ENCODE assay signal across 30 cellular contexts in the genomic region with DNA sequence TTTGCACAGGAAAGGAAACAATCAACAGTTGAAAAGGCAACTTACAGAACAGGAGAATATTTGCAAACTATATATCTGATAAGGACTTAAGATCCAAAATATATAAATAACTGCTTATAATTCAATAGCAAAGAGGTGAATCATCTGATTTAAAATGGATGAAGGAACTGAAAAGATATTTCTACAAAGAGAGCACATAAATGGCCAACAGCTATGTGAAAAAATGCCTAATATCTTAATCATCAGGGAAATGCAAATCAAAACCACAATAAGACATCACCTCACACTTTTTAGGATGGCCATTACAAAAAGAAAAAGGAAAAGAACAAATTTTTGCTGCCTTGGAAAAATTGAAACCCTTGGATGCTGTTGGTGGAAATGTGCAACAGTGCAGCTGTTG.
A peak's percentile ranks its signal among the peaks of the same experiment; 100 is the strongest.
DNase-seq lines count a peak whose midpoint lies in the region; ATAC-seq, FAIRE-seq and TF ChIP-seq lines count a peak whose summit lies in the region.
"Had no signal": no experiment of that assay in that cellular context is flagged by ENCODE, and none has a peak within 500 bp of the region (broad histone marks: within the 10 kb centered on the region; RNA-seq: fewer than 3 reads in every experiment).

No MANE protein-coding gene starts in this region.

- no TSS peak for BruUV-seq in PC-3 (replicated peaks; lab: Mats Ljungman, UMichigan)
- BruUV-seq in endothelial cell of umbilical vein (replicated peaks; lab: Mats Ljungman, UMichigan), result no TSS peak

- CTCF ChIA-PET in PC-3 (lab: Charles Lee) (no interaction called here), endothelial cell of umbilical vein (lab: Charles Lee) (interaction anchor here (0.5 to 1.2 kb wide), 3 partner anchors 9 to 76 kb away, joined by 3 to 4 read pairs (median 4); no protein-coding TSS in a partner anchor)

- H3K4me1 ChIP-seq in PC-3 (ENCODE audit: insufficient read depth, low read length) (peaks cover 27% of the 10 kb centered on the region), endothelial cell of umbilical vein (ENCODE audit: control insufficient read depth, extremely low read depth, insufficient read depth, low read length) (peaks cover 11% of the 10 kb centered on the region)
- H3K4me1 ChIP-seq: Peyer's patch, SJSA1, uterus had no signal

- H3F3A ChIP-seq in PC-3 (ENCODE audit: low read length, unreplicated experiment), result no peaks in the 10 kb centered on the region

- H3K9ac ChIP-seq in PC-3 (ENCODE audit: low read length), result no peak overlapping the region
- no peak overlapping the region for H3K9ac ChIP-seq in endothelial cell of umbilical vein (replicated peaks; ENCODE audit: extremely low read depth, insufficient read depth, low read length)

- H3K4me2 ChIP-seq in PC-3 (ENCODE audit: low read length), result no peak overlapping the region
- no peak overlapping the region for H3K4me2 ChIP-seq in endothelial cell of umbilical vein (ENCODE audit: insufficient read depth, low read length)

- no peaks in the 10 kb centered on the region for H3K36me3 ChIP-seq in PC-3 (ENCODE audit: low read depth, low read length)
- H3K36me3 ChIP-seq in endothelial cell of umbilical vein (ENCODE audit: control insufficient read depth in 2 of 2, extremely low read depth in 1 of 2, insufficient read depth in 2 of 2, low read length in 2 of 2), result no peaks in the 10 kb centered on the region
- H3K36me3 ChIP-seq: Peyer's patch, SJSA1, uterus had no signal

- no peaks in the 10 kb centered on the region for H3K9me1 ChIP-seq in endothelial cell of umbilical vein (replicated peaks; ENCODE audit: control insufficient read depth, extremely low read depth, insufficient read depth, low read length)

- peak; percentile 65 for DNase-seq in EL
- DNase-seq in PC-3, result peak; percentile 24
- DNase-seq in endothelial cell of umbilical vein (ENCODE audit: low read depth, low spot score), result no peak
- DNase-seq in renal cortical epithelial cell (ENCODE audit: low read depth), result peak; percentile 80
- no peak for DNase-seq in cerebellar nuclear complex (lab: John Stamatoyannopoulos, UW)
- no peak for DNase-seq in HPDE6-E6E7 (ENCODE audit: extremely low spot score)
- DNase-seq: activated CD4-positive, alpha-beta memory T cell treated with anti-CD3 and anti-CD28 coated beads, Interleukin-2, amount 10 ng/mL, durations not matched to agents 7 days and 5 days; activated CD4-positive, CD25-positive, alpha-beta regulatory T cell treated with anti-CD3 and anti-CD28 coated beads, Interleukin-2, amount 50 U/mL, for 72 hours; activated CD8-positive, alpha-beta memory T cell treated with anti-CD3 and anti-CD28 coated beads, Interleukin-2, amount 50 U/mL, for 48 hours; activated naive CD4-positive, alpha-beta T cell treated with anti-CD3 and anti-CD28 coated beads, Interleukin-2, amount 50 U/mL, for 16 hours; amniotic stem cell; CD8-positive, alpha-beta memory T cell; DMS53; GF-D8; glutamatergic neuron; kidney; naive thymus-derived CD8-positive, alpha-beta T cell; NCI-H1048; NCI-H1694; NCI-H524; NK-92 treated with Interleukin-12 subunit alpha and Interleukin-12 subunit beta, amount 100 ng/mL, for 24 hours; occipital lobe; Peyer's patch; stimulated activated CD8-positive, alpha-beta memory T cell treated with anti-CD3 and anti-CD28 coated beads, Interleukin-4, amount 100 ng/mL, for 48 hours; stimulated activated naive CD8-positive, alpha-beta T cell treated with anti-CD3 and anti-CD28 coated beads, Interleukin-15, amount 100 ng/mL, for 72 hours; uterus had no signal

- H3K4me3 ChIP-seq in PC-3 (ENCODE audit: low read length), result no peak overlapping the region
- H3K4me3 ChIP-seq in endothelial cell of umbilical vein (replicated peaks in 1 of 3; ENCODE audit: insufficient read depth in 1 of 3, low read depth in 1 of 3, low read length in 3 of 3), result no peak overlapping the region
- H3K4me3 ChIP-seq: Peyer's patch, SJSA1, uterus had no signal

- H3K79me2 ChIP-seq in PC-3 (ENCODE audit: low read length) (no peaks in the 10 kb centered on the region), endothelial cell of umbilical vein (ENCODE audit: control insufficient read depth, insufficient read depth, low read length) (no peaks in the 10 kb centered on the region)

- POLR2A ChIA-PET in PC-3 (lab: Charles Lee; ENCODE audit: unreplicated experiment), result no interaction called here
- POLR2A ChIA-PET in endothelial cell of umbilical vein (lab: Charles Lee), result no interaction called here

- H3K9me2 ChIP-seq in PC-3 (replicated peaks; ENCODE audit: low read length), result no peaks in the 10 kb centered on the region

- ATAC-seq in PC-3 (no peak; the same call in 1 of the 2 replicates), HG03439 (IDR thresholded peaks at IDR 0.05; ENCODE audit: unreplicated experiment) (no peak)
- ATAC-seq: activated T-helper 17 cell treated with anti-CD3 and anti-CD28 coated beads, Interleukin-2, amount 50 U/mL, for 72 hours; naive thymus-derived CD8-positive, alpha-beta T cell; stimulated activated naive CD8-positive, alpha-beta T cell treated with anti-CD3 and anti-CD28 coated beads, Interleukin-15, amount 100 ng/mL, for 72 hours had no signal

- H3K9me3 ChIP-seq in PC-3 (ENCODE audit: low read length) (no peaks in the 10 kb centered on the region), endothelial cell of umbilical vein (replicated peaks; ENCODE audit: control insufficient read depth, insufficient read depth, low read length) (no peaks in the 10 kb centered on the region)
- H3K9me3 ChIP-seq: Peyer's patch, SJSA1, uterus had no signal

- no peaks in the 10 kb centered on the region for H3K27me3 ChIP-seq in PC-3 (ENCODE audit: low read length)
- no peaks in the 10 kb centered on the region for H3K27me3 ChIP-seq in endothelial cell of umbilical vein (ENCODE audit: control insufficient read depth in 2 of 2, insufficient read depth in 2 of 2, low read length in 2 of 2)
- H3K27me3 ChIP-seq: Peyer's patch, SJSA1, uterus had no signal

- dilution Hi-C loops in endothelial cell of umbilical vein (cut with MboI; ENCODE audit: extremely low pct_ligation_motif_present, low sequenced_read_pairs), result no loop called here

- TF ChIP-seq POLR2A in endothelial cell of umbilical vein (IDR thresholded peaks at IDR 0.05; ENCODE audit: low read depth, low read length), result no peak

- TF ChIP-seq CTCF in PC-3 (conservative IDR thresholded peaks at IDR 0.05; ENCODE audit: low read depth, low read length) (no peak), endothelial cell of umbilical vein (IDR thresholded peaks at IDR 0.05; ENCODE audit: extremely low read depth in 1 of 2, insufficient read depth in 1 of 2, low read depth in 1 of 2, low read length in 2 of 2) (no peak)

- no peak overlapping the region for H3K27ac ChIP-seq in PC-3 (ENCODE audit: low read length)
- H3K27ac ChIP-seq in endothelial cell of umbilical vein (ENCODE audit: insufficient read depth, low read depth, low read length), result no peak overlapping the region
- H3K27ac ChIP-seq: Peyer's patch, SJSA1, uterus had no signal

- H4K20me1 ChIP-seq in PC-3 (ENCODE audit: low read length) (no peaks in the 10 kb centered on the region), endothelial cell of umbilical vein (replicated peaks; ENCODE audit: control insufficient read depth, extremely low read depth, insufficient read depth, low read length) (no peaks in the 10 kb centered on the region)

- H2AFZ ChIP-seq in PC-3 (ENCODE audit: low read length) (no peak overlapping the region), endothelial cell of umbilical vein (ENCODE audit: low read depth, low read length) (no peak overlapping the region)

- intact Hi-C loops in PC-3 (cut with micrococcal nuclease) (no loop called here), endothelial cell of umbilical vein (cut with micrococcal nuclease) (no loop called here)

- FAIRE-seq in endothelial cell of umbilical vein (lab: Jason Lieb, UNC), result no peak
- FAIRE-seq: kidney, TTC549 had no signal

TF ChIP-seq in endothelial cell of umbilical vein, 7 proteins besides CTCF, POLR2A, EP300 and RAD21:
- TF ChIP-seq MYC (IDR thresholded peaks at IDR 0.05; ENCODE audit: low read depth, low read length) (no peak), FOS (IDR thresholded peaks at IDR 0.05; ENCODE audit: borderline replicate concordance, insufficient read depth, low read length) (peak; percentile 45)
TF ChIP-seq in endothelial cell of umbilical vein: peak in this region for 1.

Comparison
In these comparisons a context has a peak if more than half of its experiments do, and no peak if none do; other contexts are left out.
1. DNase-seq: peak in EL (single experiment), PC-3 (single experiment) and renal cortical epithelial cell (single experiment); none in endothelial cell of umbilical vein (single experiment), cerebellar nuclear complex (0 of 2) and HPDE6-E6E7 (single experiment).